35 cellular contexts compared by ENCODE assay signal in the genomic region with DNA sequence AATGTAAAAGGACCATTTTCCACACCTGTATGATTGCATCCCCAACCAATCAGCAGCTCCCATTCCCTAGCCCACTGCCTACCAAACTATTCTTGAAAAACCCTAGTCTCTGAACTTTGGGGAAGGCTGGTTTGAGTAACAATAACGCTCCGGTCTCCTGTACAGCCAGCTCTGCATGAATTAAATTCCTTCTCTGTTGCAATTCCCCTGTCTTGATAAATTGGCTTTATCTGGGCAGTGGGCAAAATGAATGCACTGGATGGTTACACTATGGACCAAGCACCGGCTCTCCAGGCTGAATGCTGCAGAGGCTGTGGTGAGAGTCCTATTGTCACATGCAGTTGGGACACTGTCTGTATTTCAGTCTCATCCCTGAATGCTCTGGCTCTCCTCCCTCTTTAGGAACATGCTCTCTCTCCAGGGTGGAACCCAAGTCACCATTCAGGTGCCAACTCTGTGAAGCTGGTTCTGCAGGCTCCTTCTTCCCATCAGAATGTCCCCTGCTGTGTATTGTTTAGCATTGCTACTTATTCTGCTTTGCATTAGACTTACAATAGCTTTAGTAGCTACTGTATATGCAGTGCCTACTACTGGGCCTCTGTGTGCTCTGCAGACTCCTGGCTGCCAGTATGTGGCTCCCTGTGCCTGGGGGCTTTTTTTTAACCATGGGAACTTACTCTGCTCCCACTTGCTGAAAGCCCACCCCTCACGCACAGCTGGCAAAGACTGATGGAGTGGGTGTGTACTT. TPM values are rescaled to one million over a fixed set of nuclear protein-coding genes. Genes with fewer than 3 reads are reported as not detected.
"Had no signal": no experiment of that assay in that cellular context is flagged by ENCODE, and none has a peak within 500 bp of the region (broad histone marks: within the 10 kb centered on the region; RNA-seq: fewer than 3 reads in every experiment).

No MANE protein-coding gene starts in this region.

- H3K4me3 Mint-ChIP-seq: naive thymus-derived CD8-positive, alpha-beta T cell; nephron progenitor cell; stimulated activated effector memory CD8-positive, alpha-beta T cell treated with anti-CD3 and anti-CD28 coated beads, Interleukin-12 subunit alpha, Interleukin-12 subunit beta, amount 100 ng/mL, for 72 hours had no signal

- H3K27me3 ChIP-seq: esophagus muscularis mucosa, foreskin keratinocyte, gastroesophageal sphincter, heart left ventricle, hepatocyte, left lung, sigmoid colon, stomach, thyroid gland, vagina had no signal

- H3K9me3 ChIP-seq: prostate gland, thyroid gland had no signal

- H3K27ac Mint-ChIP-seq: naive thymus-derived CD8-positive, alpha-beta T cell; nephron progenitor cell; stimulated activated effector memory CD8-positive, alpha-beta T cell treated with anti-CD3 and anti-CD28 coated beads, Interleukin-12 subunit alpha, Interleukin-12 subunit beta, amount 100 ng/mL, for 72 hours had no signal

- ATAC-seq: foreskin keratinocyte; gastroesophageal sphincter; heart left ventricle; left cardiac atrium; left lung; naive thymus-derived CD8-positive, alpha-beta T cell; right cardiac atrium; stimulated activated effector memory CD8-positive, alpha-beta T cell treated with anti-CD3 and anti-CD28 coated beads, Interleukin-12 subunit alpha, Interleukin-12 subunit beta, amount 100 ng/mL, for 72 hours had no signal

- H3K27ac ChIP-seq: esophagus muscularis mucosa, foreskin keratinocyte, gastroesophageal sphincter, heart left ventricle, hepatocyte, left lung, prostate gland, sigmoid colon, stomach, thyroid gland, vagina had no signal

- H3K4me1 Mint-ChIP-seq: naive thymus-derived CD8-positive, alpha-beta T cell; nephron progenitor cell; stimulated activated effector memory CD8-positive, alpha-beta T cell treated with anti-CD3 and anti-CD28 coated beads, Interleukin-12 subunit alpha, Interleukin-12 subunit beta, amount 100 ng/mL, for 72 hours had no signal

- H2AFZ ChIP-seq: hepatocyte had no signal

- H3K4me2 ChIP-seq: hepatocyte had no signal

- DNase-seq: dermis blood vessel endothelial cell; effector memory CD4-positive, alpha-beta T cell; foreskin keratinocyte; heart left ventricle; left cardiac atrium; left lung; mammary epithelial cell; mesendoderm; midbrain; naive thymus-derived CD8-positive, alpha-beta T cell; nephron progenitor cell; nucleus accumbens; right cardiac atrium; sigmoid colon; stimulated activated CD4-positive, alpha-beta T cell treated with anti-CD3 and anti-CD28 coated beads, Interleukin-2, amount 100 ng/mL, for 24 hours; stimulated activated CD4-positive, alpha-beta T cell treated with anti-CD3 and anti-CD28 coated beads, Interleukin-4, amount 100 ng/mL, for 24 hours; stimulated activated naive CD4-positive, alpha-beta T cell treated with Interleukin-2 at 50 U/mL for 16 hours; stomach; thyroid gland; trophoblast cell had no signal

- H3K4me3 ChIP-seq: esophagus muscularis mucosa, gastroesophageal sphincter, heart left ventricle, hepatocyte, left lung, prostate gland, sigmoid colon, stomach, thyroid gland, vagina had no signal

- H3K79me2 ChIP-seq: hepatocyte had no signal

- H3K36me3 ChIP-seq: esophagus muscularis mucosa, gastroesophageal sphincter, heart left ventricle, left lung, prostate gland, sigmoid colon, stomach, thyroid gland, vagina had no signal

- H3K4me1 ChIP-seq: esophagus muscularis mucosa, foreskin keratinocyte, gastroesophageal sphincter, heart left ventricle, left lung, prostate gland, sigmoid colon, stomach, thyroid gland, vagina had no signal

- H3K36me3 Mint-ChIP-seq: stimulated activated effector memory CD8-positive, alpha-beta T cell treated with anti-CD3 and anti-CD28 coated beads, Interleukin-12 subunit alpha, Interleukin-12 subunit beta, amount 100 ng/mL, for 72 hours had no signal

RNA-seq across cellular contexts. Expression of a gene that starts 6.9 kb away (rescaled TPM):
- total RNA-seq: dermis blood vessel endothelial cell; endothelial cell of umbilical vein; epithelial cell of proximal tubule; fibroblast of lung; foreskin keratinocyte; hepatocyte; kidney epithelial cell; mammary epithelial cell; naive thymus-derived CD8-positive, alpha-beta T cell; osteocyte; prostate gland; renal cortical epithelial cell; right cardiac atrium; sigmoid colon; skeletal muscle tissue; temporal lobe; thyroid gland; ureter; vagina had no signal

RNA-seq across cellular contexts. Expression of a gene that starts 34.7 kb away (rescaled TPM):
- total RNA-seq: dermis blood vessel endothelial cell; endothelial cell of umbilical vein; epithelial cell of proximal tubule; foreskin keratinocyte; kidney epithelial cell; mammary epithelial cell; naive thymus-derived CD8-positive, alpha-beta T cell; osteocyte; prostate gland; renal cortical epithelial cell; skeletal muscle tissue; stomach; temporal lobe; thyroid gland; vagina had no signal
